In genomic region chr5:139294372-139295165, GRCh38 we compare ENCODE assay signal across 8 cellular contexts. TPM values are rescaled to one million over a fixed set of nuclear protein-coding genes. Genes with fewer than 3 reads are reported as not detected.
DNase-seq lines count a peak whose midpoint lies in the region; ATAC-seq and TF ChIP-seq lines count a peak whose summit lies in the region.

No MANE protein-coding gene starts in this region.

- POLR2A ChIA-PET in activated B cell treated with CpG ODN at 0.5 μM for 24 hours (lab: Charles Lee) = interaction anchor here (0.5 to 3.8 kb wide), 29 partner anchors 9 to 1263 kb away, joined by 3 to 98 read pairs (median 5); partner anchors contain the start of genes DNAJC18, ETF1, HSPA9 and MZB1

- intact Hi-C loops in activated B cell treated with CpG ODN at 0.5 μM for 24 hours (cut with micrococcal nuclease) = loop anchor here (1.0 to 10.0 kb wide), 4 partner anchors 145 to 940 kb away; partner anchors contain the start of genes CYSTM1, DNAJC18 and KDM3B

- H3K27ac ChIP-seq in cingulate gyrus (ENCODE audit: low read depth, low read length) = peak overlapping the region; percentile 96
- peak overlapping the region; percentile 98 for H3K27ac ChIP-seq in layer of hippocampus (ENCODE audit: low read depth, low read length)

- ATAC-seq in HG02870 (IDR thresholded peaks at IDR 0.05; ENCODE audit: unreplicated experiment) (peak; percentile 25), activated B cell treated with CpG ODN at 0.5 μM for 24 hours (ENCODE audit: low read depth) (peak; percentile 17)

- H3K4me1 Mint-ChIP-seq in activated B cell treated with CpG ODN at 0.5 μM for 24 hours = peaks cover 56% of the 10 kb centered on the region

- no peaks in the 10 kb centered on the region for H3K27me3 ChIP-seq in layer of hippocampus (ENCODE audit: control insufficient read depth, insufficient read depth, low read length)

- peak overlapping the region; percentile 96 for H3K27ac Mint-ChIP-seq in activated B cell treated with CpG ODN at 0.5 μM for 24 hours

- no peaks in the 10 kb centered on the region for H3K27me3 Mint-ChIP-seq in activated B cell treated with CpG ODN at 0.5 μM for 24 hours

- no peak for TF ChIP-seq CTCF in activated B cell treated with CpG ODN at 0.5 μM for 24 hours (IDR thresholded peaks at IDR 0.05)

- CTCF ChIA-PET in activated B cell treated with CpG ODN at 0.5 μM for 24 hours (lab: Charles Lee) = interaction anchor here (0.5 kb wide), 1 partner anchor 96 kb away, joined by 3 read pairs; no protein-coding TSS in a partner anchor

- peak overlapping the region; percentile 97 for H3K4me3 Mint-ChIP-seq in activated B cell treated with CpG ODN at 0.5 μM for 24 hours

- no peaks in the 10 kb centered on the region for H3K9me3 Mint-ChIP-seq in activated B cell treated with CpG ODN at 0.5 μM for 24 hours

- H3K36me3 Mint-ChIP-seq in activated B cell treated with CpG ODN at 0.5 μM for 24 hours (ENCODE audit: low read depth) = peaks cover 22% of the 10 kb centered on the region

- DNase-seq in SIG-M5 treated with dmso at 0.1 percent for 504 hours (lab: John Stamatoyannopoulos, UW; ENCODE audit: unreplicated experiment) (peak; percentile 81), SIG-M5 (lab: John Stamatoyannopoulos, UW) (no peak), NCI-H2107 (lab: John Stamatoyannopoulos, UW) (peak; percentile 5), activated B cell treated with CpG ODN at 0.5 μM for 24 hours (peak; percentile 57)
- DNase-seq in stimulated activated CD4-positive, alpha-beta T cell treated with anti-CD3 and anti-CD28 coated beads, Interleukin-1b, Interleukin-23, amount 100 ng/mL, for 48 hours = peak; percentile 47

RNA-seq across cellular contexts. Expression of gene MATR3, which starts 1.0 kb away (rescaled TPM):
- 242 and 294 TPM in 2 replicates for total RNA-seq in activated B cell treated with CpG ODN at 0.5 μM for 24 hours

RNA-seq across cellular contexts. Expression of gene PAIP2, which starts 47.1 kb away (rescaled TPM):
- total RNA-seq in activated B cell treated with CpG ODN at 0.5 μM for 24 hours = 79.7 and 80.8 TPM in 2 replicates
